Comparison of ENCODE assay signal across 12 cellular contexts in genomic region chr13:37068962-37069361, GRCh38. TPM values are rescaled to one million over a fixed set of nuclear protein-coding genes. Genes with fewer than 3 reads are reported as not detected.
DNase-seq lines count a peak whose midpoint lies in the region; ATAC-seq and TF ChIP-seq lines count a peak whose summit lies in the region.
"Had no signal": no experiment of that assay in that cellular context is flagged by ENCODE, and none has a peak within 500 bp of the region (broad histone marks: within the 10 kb centered on the region; RNA-seq: fewer than 3 reads in every experiment).

No MANE protein-coding gene starts in this region.

- no peaks in the 10 kb centered on the region for H3K4me1 ChIP-seq in psoas muscle
- H3K4me1 ChIP-seq: gastrocnemius medialis had no signal

- no peaks in the 10 kb centered on the region for H3K9me3 ChIP-seq in psoas muscle
- H3K9me3 ChIP-seq: gastrocnemius medialis had no signal

- intact Hi-C loops in psoas muscle (cut with DNase I): no loop called here

- H3K27ac ChIP-seq in psoas muscle: no peak overlapping the region
- H3K27ac ChIP-seq: gastrocnemius medialis had no signal

- H3K36me3 ChIP-seq in psoas muscle (ENCODE audit: insufficient read depth in 1 of 2, low read depth in 1 of 2): no peaks in the 10 kb centered on the region
- H3K36me3 ChIP-seq: gastrocnemius medialis had no signal

- DNase-seq in DMS53 (lab: John Stamatoyannopoulos, UW) (peak; percentile 18), DMS53 treated with DMSO at 0.1 percent for 48 hours (lab: John Stamatoyannopoulos, UW; ENCODE audit: unreplicated experiment) (no peak), NCI-H69 (lab: John Stamatoyannopoulos, UW) (peak; percentile 36), dedifferentiated amniotic fluid mesenchymal stem cell (ENCODE audit: extremely low spot score) (peak; percentile 31), psoas muscle (no peak), ureter (ENCODE audit: low spot score) (no peak), KG1 (lab: John Stamatoyannopoulos, UW) (no peak)
- DNase-seq: gastrocnemius medialis, midbrain, NCI-H774, substantia nigra had no signal

- H3K4me3 ChIP-seq in psoas muscle: no peak overlapping the region
- H3K4me3 ChIP-seq: gastrocnemius medialis had no signal

- peak; percentile 17 for TF ChIP-seq CTCF in psoas muscle (IDR thresholded peaks at IDR 0.05)

- no peaks in the 10 kb centered on the region for H3K27me3 ChIP-seq in psoas muscle (ENCODE audit: insufficient read depth in 3 of 3, low read length in 2 of 3)
- H3K27me3 ChIP-seq: gastrocnemius medialis had no signal

- ATAC-seq in psoas muscle: no peak
- ATAC-seq in GM18868 (IDR thresholded peaks at IDR 0.05; ENCODE audit: unreplicated experiment): no peak
- ATAC-seq: gastrocnemius medialis had no signal

RNA-seq across cellular contexts. Expression of gene SUPT20H, which starts 9.5 kb away (rescaled TPM):
- 10 to 100 TPM; 19.4 to 23.7 (median 21.6) TPM for total RNA-seq in psoas muscle
- polyA plus RNA-seq in psoas muscle: 10 to 100 TPM; 14.3 to 30.1 (median 25.7) TPM
- total RNA-seq in ureter: 100.0 TPM

RNA-seq across cellular contexts. Expression of gene CSNK1A1L, which starts 36.5 kb away (rescaled TPM):
- total RNA-seq in psoas muscle (not detected), ureter (not detected)
- polyA plus RNA-seq in psoas muscle: not detected
- total RNA-seq: gastrocnemius medialis had no signal

Comparison
In these comparisons a context has a peak if more than half of its experiments do, and no peak if none do; other contexts are left out.
1. DNase-seq: peak in DMS53 (single experiment), NCI-H69 (single experiment) and dedifferentiated amniotic fluid mesenchymal stem cell (single experiment); none in DMS53 treated with DMSO at 0.1 percent for 48 hours (single experiment), psoas muscle (0 of 2), ureter (single experiment) and KG1 (single experiment).